ENCODE assay signal across 12 cellular contexts in genomic region chr5:67315802-67316103, GRCh38.
DNase-seq lines count a peak whose midpoint lies in the region; ATAC-seq and TF ChIP-seq lines count a peak whose summit lies in the region.
"Had no signal": no experiment of that assay in that cellular context is flagged by ENCODE, and none has a peak within 500 bp of the region (broad histone marks: within the 10 kb centered on the region; RNA-seq: fewer than 3 reads in every experiment).

No MANE protein-coding gene starts in this region.

- peaks cover 4% of the 10 kb centered on the region for H3K9me3 Mint-ChIP-seq in activated CD4-positive, alpha-beta T cell treated with anti-CD3 and anti-CD28 coated beads, Interleukin-2, amount 10 ng/mL, durations not matched to agents 7 days and 5 days
- H3K9me3 Mint-ChIP-seq in activated CD4-positive, alpha-beta T cell treated with anti-CD3 and anti-CD28 coated beads for 36 hours (ENCODE audit: low read depth), result no peaks in the 10 kb centered on the region

- H3K4me3 ChIP-seq in adipocyte (ENCODE audit: low read length) (peak overlapping the region; percentile 42), lower lobe of right lung (no peak overlapping the region), urinary bladder (ENCODE audit: low read depth, low read length) (no peak overlapping the region)
- H3K4me3 ChIP-seq: A549, K562 had no signal

- H3K27me3 ChIP-seq in adipocyte (replicated peaks; ENCODE audit: control insufficient read depth, insufficient read depth, low read length), result no peaks in the 10 kb centered on the region
- no peaks in the 10 kb centered on the region for H3K27me3 ChIP-seq in lower lobe of right lung (ENCODE audit: low read depth)

- peaks cover 7% of the 10 kb centered on the region for H3K4me1 Mint-ChIP-seq in activated CD4-positive, alpha-beta T cell treated with anti-CD3 and anti-CD28 coated beads, Interleukin-2, amount 10 ng/mL, durations not matched to agents 7 days and 5 days
- H3K4me1 Mint-ChIP-seq in activated CD4-positive, alpha-beta T cell treated with anti-CD3 and anti-CD28 coated beads for 36 hours, result no peaks in the 10 kb centered on the region

- 77% methylated on average over 2 of the region's 2 CpGs for WGBS in urinary bladder

- CTCF ChIA-PET in activated CD4-positive, alpha-beta T cell treated with anti-CD3 and anti-CD28 coated beads, Interleukin-2, amount 10 ng/mL, durations not matched to agents 7 days and 5 days (lab: Charles Lee), result no interaction called here
- CTCF ChIA-PET in activated CD4-positive, alpha-beta T cell treated with anti-CD3 and anti-CD28 coated beads for 36 hours (lab: Charles Lee), result interaction anchor here (0.6 kb wide), 1 partner anchor 1431 kb away, joined by 4 read pairs; no protein-coding TSS in a partner anchor

- H3K9me3 ChIP-seq in adipocyte (ENCODE audit: control insufficient read depth, low read length) (no peaks in the 10 kb centered on the region), lower lobe of right lung (no peaks in the 10 kb centered on the region)
- H3K9me3 ChIP-seq: A549 had no signal

- no peak for DNase-seq in activated CD4-positive, alpha-beta T cell treated with anti-CD3 and anti-CD28 coated beads, Interleukin-2, amount 10 ng/mL, durations not matched to agents 7 days and 5 days
- no peak for DNase-seq in activated CD4-positive, alpha-beta T cell treated with anti-CD3 and anti-CD28 coated beads for 36 hours
- DNase-seq in adipocyte (ENCODE audit: low read depth), result no peak
- DNase-seq in lower lobe of right lung, result no peak
- DNase-seq in NCI-H524 (lab: John Stamatoyannopoulos, UW), result no peak
- DNase-seq in superior temporal gyrus (ENCODE audit: extremely low spot score), result no peak
- no peak for DNase-seq in activated CD4-positive, alpha-beta T cell treated with anti-CD3 and anti-CD28 coated beads for 1 hour
- DNase-seq: activated T-cell treated with anti-CD3 and anti-CD28 coated beads, Interleukin-2, amount 50 U/mL, for 1 hour; central memory CD4-positive, alpha-beta T cell had no signal

- peak overlapping the region; percentile 69 for H3K27ac Mint-ChIP-seq in activated CD4-positive, alpha-beta T cell treated with anti-CD3 and anti-CD28 coated beads, Interleukin-2, amount 10 ng/mL, durations not matched to agents 7 days and 5 days
- H3K27ac Mint-ChIP-seq in activated CD4-positive, alpha-beta T cell treated with anti-CD3 and anti-CD28 coated beads for 36 hours, result no peak overlapping the region

- H3K9ac ChIP-seq in adipocyte (ENCODE audit: low read length), result no peak overlapping the region

- no peak overlapping the region for H3K4me3 Mint-ChIP-seq in activated CD4-positive, alpha-beta T cell treated with anti-CD3 and anti-CD28 coated beads, Interleukin-2, amount 10 ng/mL, durations not matched to agents 7 days and 5 days
- H3K4me3 Mint-ChIP-seq in activated CD4-positive, alpha-beta T cell treated with anti-CD3 and anti-CD28 coated beads for 36 hours, result no peak overlapping the region

- intact Hi-C loops in activated CD4-positive, alpha-beta T cell treated with anti-CD3 and anti-CD28 coated beads for 36 hours (cut with DNase I, micrococcal nuclease), result no loop called here
- intact Hi-C loops in lower lobe of right lung (cut with DNase I), result no loop called here

- POLR2A ChIA-PET in activated CD4-positive, alpha-beta T cell treated with anti-CD3 and anti-CD28 coated beads, Interleukin-2, amount 10 ng/mL, durations not matched to agents 7 days and 5 days (lab: Charles Lee), result no interaction called here
- POLR2A ChIA-PET in activated CD4-positive, alpha-beta T cell treated with anti-CD3 and anti-CD28 coated beads for 36 hours (lab: Charles Lee), result no interaction called here

- no peaks in the 10 kb centered on the region for H3K36me3 Mint-ChIP-seq in activated CD4-positive, alpha-beta T cell treated with anti-CD3 and anti-CD28 coated beads, Interleukin-2, amount 10 ng/mL, durations not matched to agents 7 days and 5 days (ENCODE audit: low read depth)
- H3K36me3 Mint-ChIP-seq in activated CD4-positive, alpha-beta T cell treated with anti-CD3 and anti-CD28 coated beads for 36 hours (ENCODE audit: low read depth), result no peaks in the 10 kb centered on the region

- no peak for ATAC-seq in activated CD4-positive, alpha-beta T cell treated with anti-CD3 and anti-CD28 coated beads for 36 hours
- peak; percentile 51 to 62 for ATAC-seq in lower lobe of right lung
- ATAC-seq: A549, K562 had no signal

- H3K27ac ChIP-seq in lower lobe of right lung (peak overlapping the region; percentile 58), urinary bladder (ENCODE audit: low read depth) (peak overlapping the region; percentile 39)
- H3K27ac ChIP-seq: A549 had no signal

- H3K4me1 ChIP-seq in adipocyte (ENCODE audit: control insufficient read depth, insufficient read depth, low read length) (peaks cover 8% of the 10 kb centered on the region), lower lobe of right lung (peaks cover 12% of the 10 kb centered on the region), urinary bladder (ENCODE audit: insufficient read depth) (no peaks in the 10 kb centered on the region)
- H3K4me1 ChIP-seq: A549 had no signal

- H3K36me3 ChIP-seq in adipocyte (ENCODE audit: control insufficient read depth, insufficient read depth, low read length, severe bottlenecking), result no peaks in the 10 kb centered on the region
- H3K36me3 ChIP-seq in lower lobe of right lung, result no peaks in the 10 kb centered on the region
- H3K36me3 ChIP-seq in urinary bladder (ENCODE audit: insufficient read depth), result no peaks in the 10 kb centered on the region

- no peak for TF ChIP-seq CTCF in lower lobe of right lung (IDR thresholded peaks at IDR 0.05)

- no peaks in the 10 kb centered on the region for H3K27me3 Mint-ChIP-seq in activated CD4-positive, alpha-beta T cell treated with anti-CD3 and anti-CD28 coated beads, Interleukin-2, amount 10 ng/mL, durations not matched to agents 7 days and 5 days
- H3K27me3 Mint-ChIP-seq in activated CD4-positive, alpha-beta T cell treated with anti-CD3 and anti-CD28 coated beads for 36 hours, result no peaks in the 10 kb centered on the region
